8 cellular contexts compared by ENCODE assay signal in the genomic region with DNA sequence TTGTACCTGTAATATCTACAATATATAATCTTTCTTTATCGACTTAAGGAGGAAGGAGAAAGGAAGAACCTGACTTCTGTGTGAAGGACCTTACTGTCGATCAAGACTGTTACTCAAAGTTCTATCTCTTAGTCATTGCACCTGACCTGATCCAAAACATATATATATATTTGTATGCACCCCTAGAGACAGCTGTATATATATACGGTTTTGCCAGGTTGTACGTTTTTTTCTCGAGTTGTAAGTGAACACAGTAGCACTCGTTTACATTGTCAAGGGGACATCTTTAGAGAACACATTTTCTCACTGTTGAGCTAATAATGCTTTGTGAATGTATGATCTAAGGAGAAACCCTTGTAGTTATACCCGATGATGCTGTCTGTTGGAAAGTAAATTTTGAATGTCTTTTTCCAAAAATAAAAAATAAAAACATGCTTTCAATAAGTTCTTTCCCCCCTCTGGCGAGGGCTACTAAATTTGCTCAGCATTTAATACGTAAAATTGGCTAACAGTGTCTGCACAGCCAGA. TPM values are rescaled to one million over a fixed set of nuclear protein-coding genes. Genes with fewer than 3 reads are reported as not detected.
DNase-seq lines count a peak whose midpoint lies in the region; ATAC-seq and TF ChIP-seq lines count a peak whose summit lies in the region.

No MANE protein-coding gene starts in this region.

- peaks cover 39% of the 10 kb centered on the region for H3K4me1 Mint-ChIP-seq in chondrocyte (ENCODE audit: low read depth)
- H3K4me1 Mint-ChIP-seq in natural killer cell treated with Interleukin-12 subunit alpha and Interleukin-12 subunit beta and Interleukin-15 and Interleukin-18, amount 100 ng/mL, for 72 hours (ENCODE audit: low read depth in 2 of 2): peaks cover 24% of the 10 kb centered on the region in 2 donors

- ATAC-seq in GM19328 (IDR thresholded peaks at IDR 0.05; ENCODE audit: unreplicated experiment): peak; percentile 4
- no peak for ATAC-seq in natural killer cell treated with Interleukin-12 subunit alpha and Interleukin-12 subunit beta and Interleukin-15 and Interleukin-18, amount 100 ng/mL, for 72 hours

- peak overlapping the region; percentile 95 for H3K4me3 Mint-ChIP-seq in chondrocyte (ENCODE audit: unreplicated experiment)
- peak overlapping the region; percentile 97 for H3K4me3 Mint-ChIP-seq in natural killer cell treated with Interleukin-12 subunit alpha and Interleukin-12 subunit beta and Interleukin-15 and Interleukin-18, amount 100 ng/mL, for 72 hours

- H3K36me3 Mint-ChIP-seq in chondrocyte (ENCODE audit: low read depth): no peaks in the 10 kb centered on the region
- peaks cover 5% of the 10 kb centered on the region for H3K36me3 Mint-ChIP-seq in natural killer cell treated with Interleukin-12 subunit alpha and Interleukin-12 subunit beta and Interleukin-15 and Interleukin-18, amount 100 ng/mL, for 72 hours

- H3K27me3 Mint-ChIP-seq in chondrocyte (ENCODE audit: low read depth): no peaks in the 10 kb centered on the region
- no peaks in the 10 kb centered on the region for H3K27me3 Mint-ChIP-seq in natural killer cell treated with Interleukin-12 subunit alpha and Interleukin-12 subunit beta and Interleukin-15 and Interleukin-18, amount 100 ng/mL, for 72 hours

- DNase-seq in M059J (ENCODE audit: low read depth) (peak; percentile 1), chondrocyte (ENCODE audit: low spot score) (no peak), AML-193 (lab: John Stamatoyannopoulos, UW) (no peak), cerebellar cortex (ENCODE audit: low spot score) (no peak), NCI-H524 (lab: John Stamatoyannopoulos, UW) (no peak)
- no peak for DNase-seq in natural killer cell treated with Interleukin-12 subunit alpha and Interleukin-12 subunit beta and Interleukin-15 and Interleukin-18, amount 100 ng/mL, for 72 hours (ENCODE audit: low spot score)
- DNase-seq in stimulated activated CD4-positive, alpha-beta T cell treated with anti-CD3 and anti-CD28 coated beads, Interleukin-2, amount 100 ng/mL, for 48 hours: no peak

- H3K9me3 Mint-ChIP-seq in chondrocyte (ENCODE audit: low read depth): no peaks in the 10 kb centered on the region
- H3K9me3 Mint-ChIP-seq in natural killer cell treated with Interleukin-12 subunit alpha and Interleukin-12 subunit beta and Interleukin-15 and Interleukin-18, amount 100 ng/mL, for 72 hours: no peaks in the 10 kb centered on the region

- peak overlapping the region; percentile 92 for H3K27ac Mint-ChIP-seq in chondrocyte (ENCODE audit: unreplicated experiment)
- peak overlapping the region; percentile 74 to 89 for H3K27ac Mint-ChIP-seq in natural killer cell treated with Interleukin-12 subunit alpha and Interleukin-12 subunit beta and Interleukin-15 and Interleukin-18, amount 100 ng/mL, for 72 hours

- TF ChIP-seq CTCF in chondrocyte (IDR thresholded peaks at IDR 0.05): no peak

RNA-seq across cellular contexts. Expression of gene SLC35E3, which starts 0.5 kb away (rescaled TPM):
- total RNA-seq in M059J (2014; rRNA removed; shearing (Covaris generic)): 3.4 and 9.1 TPM in 2 replicates
- total RNA-seq in chondrocyte: 10.7 to 13.6 TPM (median 11.6 TPM) in 3 replicates
- 10 to 100 TPM in 1 of 2 donors, 1 to 10 TPM in 1; 8.7 to 12.7 TPM for total RNA-seq in natural killer cell treated with Interleukin-12 subunit alpha and Interleukin-12 subunit beta and Interleukin-15 and Interleukin-18, amount 100 ng/mL, for 72 hours

RNA-seq across cellular contexts. Expression of gene NUP107, which starts 58.7 kb away (rescaled TPM):
- 89.2 and 91.2 TPM in 2 replicates for total RNA-seq in M059J (2014; rRNA removed; shearing (Covaris generic))
- 21.0 to 39.8 TPM (median 23.9 TPM) in 3 replicates for total RNA-seq in chondrocyte
- 100 to 1,000 TPM in 1 of 2 donors, 10 to 100 TPM in 1; 77.3 to 111 TPM for total RNA-seq in natural killer cell treated with Interleukin-12 subunit alpha and Interleukin-12 subunit beta and Interleukin-15 and Interleukin-18, amount 100 ng/mL, for 72 hours
